In genomic region chr5:109703165-109703564, GRCh38 we compare ENCODE assay signal across 1 cellular context.
A peak's percentile ranks its signal among the peaks of the same experiment; 100 is the strongest.
TF ChIP-seq lines count a peak whose summit lies in the region.

No MANE protein-coding gene starts in this region.

TF ChIP-seq in K562, 482 proteins besides CTCF, POLR2A, EP300 and RAD21 (continued from another document and continues in another):
- TF ChIP-seq AFF1 (IDR thresholded peaks at IDR 0.05; ENCODE audit: low read depth in 1 of 2, partially characterized antibody in 2 of 2) (no peak), RREB1 (CRISPR knock-in tag; IDR thresholded peaks at IDR 0.05) (no peak), ZNF280A (IDR thresholded peaks at IDR 0.05; ENCODE audit: low read depth, partially characterized antibody) (no peak), PBX2 (CRISPR knock-in tag; IDR thresholded peaks at IDR 0.05; ENCODE audit: low read depth) (no peak), PBX2 (tag; conservative IDR thresholded peaks at IDR 0.05; ENCODE audit: low read depth) (peak; percentile 55), CBFB (CRISPR knock-in tag; IDR thresholded peaks at IDR 0.05) (no peak), ZFX (CRISPR knock-in tag; IDR thresholded peaks at IDR 0.05) (no peak), PML (IDR thresholded peaks at IDR 0.05; ENCODE audit: low read length) (no peak), IRF9 (tag; IDR thresholded peaks at IDR 0.05) (no peak), ZC3H4 (CRISPR knock-in tag; IDR thresholded peaks at IDR 0.05; ENCODE audit: borderline replicate concordance) (no peak), BCL6 (CRISPR knock-in tag; IDR thresholded peaks at IDR 0.05) (no peak), MXI1 (IDR thresholded peaks at IDR 0.05; ENCODE audit: low read depth, low read length) (no peak), BRD4 (IDR thresholded peaks at IDR 0.05) (no peak), TOE1 (IDR thresholded peaks at IDR 0.05; ENCODE audit: borderline replicate concordance) (no peak), TOE1 (CRISPR knock-in tag; IDR thresholded peaks at IDR 0.05; ENCODE audit: borderline replicate concordance, low read depth) (no peak), FOXK2 (conservative IDR thresholded peaks at IDR 0.05 in 1 of 2, IDR thresholded peaks at IDR 0.05 in 1 of 2; ENCODE audit: low read depth in 2 of 2) (peak; percentile 66 to 68), RUNX1 (IDR thresholded peaks at IDR 0.05; ENCODE audit: low read depth) (no peak), SMAD1 (IDR thresholded peaks at IDR 0.05; ENCODE audit: low read depth, low read length, partially characterized antibody) (no peak), SRSF7 (optimal IDR thresholded peaks at IDR 0.05; ENCODE audit: low read depth, low read length) (no peak), ZFP30 (CRISPR knock-in tag; IDR thresholded peaks at IDR 0.05; ENCODE audit: borderline replicate concordance) (no peak), THRAP3 (IDR thresholded peaks at IDR 0.05; ENCODE audit: borderline replicate concordance) (no peak), ZFP36 (IDR thresholded peaks at IDR 0.05; ENCODE audit: low read depth, low read length, partially characterized antibody) (no peak), TEAD1 (CRISPR knock-in tag; IDR thresholded peaks at IDR 0.05) (no peak), RHOXF2B (CRISPR knock-in tag; conservative IDR thresholded peaks at IDR 0.05) (no peak), NFRKB (IDR thresholded peaks at IDR 0.05; ENCODE audit: low read depth) (no peak), ARNT (IDR thresholded peaks at IDR 0.05) (no peak), XRCC4 (IDR thresholded peaks at IDR 0.05; ENCODE audit: extremely low read depth, insufficient read depth, insufficient read length) (no peak), ZNF316 (IDR thresholded peaks at IDR 0.05) (no peak), HNRNPLL (IDR thresholded peaks at IDR 0.05; ENCODE audit: low read depth, low read length, poor library complexity, severe bottlenecking) (no peak), ZNF511 (CRISPR knock-in tag; IDR thresholded peaks at IDR 0.05) (no peak), TEAD4 (IDR thresholded peaks at IDR 0.05; ENCODE audit: low read length) (peak; percentile 38; the same call in 1 of the 2 replicates), TEAD4 (CRISPR knock-in tag; IDR thresholded peaks at IDR 0.05; ENCODE audit: borderline replicate concordance) (no peak), TARDBP (IDR thresholded peaks at IDR 0.05) (no peak), JUND (IDR thresholded peaks at IDR 0.05; ENCODE audit: borderline replicate concordance, low read depth, low read length) (no peak), JUND (tag; IDR thresholded peaks at IDR 0.05; ENCODE audit: borderline replicate concordance, low read depth, low read length) (no peak; the same call in 2 of the 3 replicates), ZNF239 (CRISPR knock-in tag; IDR thresholded peaks at IDR 0.05) (no peak), KDM1A (IDR thresholded peaks at IDR 0.05) (no peak), TFE3 (CRISPR knock-in tag; IDR thresholded peaks at IDR 0.05) (no peak), ZBTB1 (CRISPR knock-in tag; IDR thresholded peaks at IDR 0.05; ENCODE audit: borderline replicate concordance, low read depth) (no peak), ZNF583 (CRISPR knock-in tag; IDR thresholded peaks at IDR 0.05) (no peak), IRF2 (CRISPR knock-in tag; IDR thresholded peaks at IDR 0.05) (no peak), ZNF280B (CRISPR knock-in tag; IDR thresholded peaks at IDR 0.05) (no peak), CBX1 (IDR thresholded peaks at IDR 0.05; ENCODE audit: low read depth) (no peak), SAP30 (IDR thresholded peaks at IDR 0.05; ENCODE audit: borderline replicate concordance, insufficient read depth, low read depth, low read length, poor library complexity, severe bottlenecking) (no peak), MEIS2 (IDR thresholded peaks at IDR 0.05; ENCODE audit: partially characterized antibody) (peak; percentile 84), SIRT6 (IDR thresholded peaks at IDR 0.05; ENCODE audit: low read depth, low read length) (no peak), ZNF12 (CRISPR knock-in tag; IDR thresholded peaks at IDR 0.05) (no peak), RBM22 (IDR thresholded peaks at IDR 0.05; ENCODE audit: low read depth, low read length, poor library complexity, severe bottlenecking) (no peak), SMAD4 (CRISPR knock-in tag; conservative IDR thresholded peaks at IDR 0.05) (no peak), ESRRB (CRISPR knock-in tag; IDR thresholded peaks at IDR 0.05; ENCODE audit: borderline replicate concordance) (no peak), GTF2F1 (IDR thresholded peaks at IDR 0.05; ENCODE audit: low read depth, low read length) (no peak)
